In genomic region chr1:19163261-19163660, GRCh38 we compare ENCODE assay signal across 15 cellular contexts. TPM values are rescaled to one million over a fixed set of nuclear protein-coding genes. Genes with fewer than 3 reads are reported as not detected.
DNase-seq lines count a peak whose midpoint lies in the region; ATAC-seq and TF ChIP-seq lines count a peak whose summit lies in the region.
"Had no signal": no experiment of that assay in that cellular context is flagged by ENCODE, and none has a peak within 500 bp of the region (broad histone marks: within the 10 kb centered on the region; RNA-seq: fewer than 3 reads in every experiment).

No MANE protein-coding gene starts in this region.

- TF ChIP-seq POLR2A in adrenal gland (IDR thresholded peaks at IDR 0.05) = no peak

- H3K27me3 ChIP-seq in adrenal gland (no peaks in the 10 kb centered on the region), subcutaneous abdominal adipose tissue (ENCODE audit: control insufficient read depth in 5 of 5, insufficient read depth in 4 of 5, low read length in 5 of 5) (no peaks in the 10 kb centered on the region)
- H3K27me3 ChIP-seq: spleen had no signal

- intact Hi-C loops in adrenal gland (cut with DNase I) = no loop called here

- DNase-seq in DMS 273 (lab: John Stamatoyannopoulos, UW; ENCODE audit: unreplicated experiment) = peak; percentile 12
- no peak for DNase-seq in DMS 273 treated with DMSO at 0.1 percent for 48 hours (lab: John Stamatoyannopoulos, UW)
- DNase-seq in adrenal gland = peak in 5 of 7 donors; percentile 49 to 65 (median 64)
- peak; percentile 82 to 94 for DNase-seq in foreskin fibroblast
- no peak for DNase-seq in NCI-H2171 (lab: John Stamatoyannopoulos, UW)
- no peak for DNase-seq in hippocampal formation (lab: John Stamatoyannopoulos, UW)
- DNase-seq: cortex of kidney, DND-41, hypothalamus, NCI-H1436 treated with DMSO at 0.1 percent for 48 hours, spleen had no signal

- no peaks in the 10 kb centered on the region for H3K9me3 ChIP-seq in adrenal gland (replicated peaks in 1 of 3)
- no peaks in the 10 kb centered on the region for H3K9me3 ChIP-seq in subcutaneous abdominal adipose tissue (ENCODE audit: control insufficient read depth in 5 of 5, low read length in 5 of 5)
- H3K9me3 ChIP-seq: spleen had no signal

- H3K36me3 ChIP-seq in adrenal gland (replicated peaks in 1 of 2) (peaks cover 0 to 100% of the 10 kb centered on the region in 2 donors), subcutaneous abdominal adipose tissue (ENCODE audit: control insufficient read depth in 5 of 5, insufficient read depth in 5 of 5, low read length in 5 of 5) (peaks cover 61 to 99% (median 97%) of the 10 kb centered on the region in 5 donors)

- H3K27ac ChIP-seq in adrenal gland (peak overlapping the region in 1 of 5 donors; percentile 46), subcutaneous abdominal adipose tissue (ENCODE audit: low read depth, low read length) (peak overlapping the region; percentile 7)
- H3K27ac ChIP-seq: 22Rv1, spleen had no signal

- TF ChIP-seq CTCF in adrenal gland (IDR thresholded peaks at IDR 0.05) = no peak
- TF ChIP-seq CTCF in foreskin fibroblast (IDR thresholded peaks at IDR 0.05; ENCODE audit: low read depth, low read length) = no peak

- peaks cover 0 to 4% of the 10 kb centered on the region in 2 donors for H3K4me1 ChIP-seq in adrenal gland (replicated peaks in 1 of 2)
- H3K4me1 ChIP-seq in subcutaneous abdominal adipose tissue (ENCODE audit: control insufficient read depth in 5 of 5, insufficient read depth in 5 of 5, low read length in 5 of 5) = peaks cover 0 to 42% (median 3%) of the 10 kb centered on the region in 5 donors
- H3K4me1 ChIP-seq: spleen had no signal

- ATAC-seq in GM21576 (IDR thresholded peaks at IDR 0.05; ENCODE audit: unreplicated experiment) = no peak
- ATAC-seq: activated T-helper 17 cell treated with anti-CD3 and anti-CD28 coated beads, Interleukin-2, amount 50 U/mL, for 72 hours had no signal

- H3K4me3 ChIP-seq in adrenal gland (no peak overlapping the region), foreskin fibroblast (ENCODE audit: low read depth in 1 of 2, low read length in 2 of 2) (no peak overlapping the region), subcutaneous abdominal adipose tissue (ENCODE audit: low read depth in 1 of 5, low read length in 5 of 5) (no peak overlapping the region)
- H3K4me3 ChIP-seq: spleen had no signal

- WGBS in adrenal gland, 4 donors = 56 to 70% (median 63%) methylated on average over 1 of the region's 1 CpG

- H3K9ac ChIP-seq in subcutaneous abdominal adipose tissue (ENCODE audit: low read length in 5 of 5) = peak overlapping the region in 1 of 5 donors; percentile 14

RNA-seq across cellular contexts. Expression of gene UBR4, which starts 46.8 kb away (rescaled TPM):
- 100 to 1,000 TPM; 105 to 167 (median 117) TPM for total RNA-seq in adrenal gland
- polyA plus RNA-seq in adrenal gland = 100 to 1,000 TPM in 2 of 3 donors, 10 to 100 TPM in 1; 82.3 to 278 (median 245) TPM

Comparison
In these comparisons a context has a peak if more than half of its experiments do, and no peak if none do; other contexts are left out.
1. DNase-seq: peak in DMS 273 (single experiment), adrenal gland (5 of 7) and foreskin fibroblast (2 of 2); none in DMS 273 treated with DMSO at 0.1 percent for 48 hours (single experiment), NCI-H2171 (single experiment) and hippocampal formation (0 of 2).